Comparison of ENCODE assay signal across 7 cellular contexts in genomic region chr12:121038861-121039654, GRCh38. TPM values are rescaled to one million over a fixed set of nuclear protein-coding genes. Genes with fewer than 3 reads are reported as not detected.
DNase-seq lines count a peak whose midpoint lies in the region; ATAC-seq, FAIRE-seq and TF ChIP-seq lines count a peak whose summit lies in the region.

A gene with protein sequence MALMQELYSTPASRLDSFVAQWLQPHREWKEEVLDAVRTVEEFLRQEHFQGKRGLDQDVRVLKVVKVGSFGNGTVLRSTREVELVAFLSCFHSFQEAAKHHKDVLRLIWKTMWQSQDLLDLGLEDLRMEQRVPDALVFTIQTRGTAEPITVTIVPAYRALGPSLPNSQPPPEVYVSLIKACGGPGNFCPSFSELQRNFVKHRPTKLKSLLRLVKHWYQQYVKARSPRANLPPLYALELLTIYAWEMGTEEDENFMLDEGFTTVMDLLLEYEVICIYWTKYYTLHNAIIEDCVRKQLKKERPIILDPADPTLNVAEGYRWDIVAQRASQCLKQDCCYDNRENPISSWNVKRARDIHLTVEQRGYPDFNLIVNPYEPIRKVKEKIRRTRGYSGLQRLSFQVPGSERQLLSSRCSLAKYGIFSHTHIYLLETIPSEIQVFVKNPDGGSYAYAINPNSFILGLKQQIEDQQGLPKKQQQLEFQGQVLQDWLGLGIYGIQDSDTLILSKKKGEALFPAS (minus strand): TSS chr12:121039246. CDS start chr12:121038971, 275 bp downstream.

- no peak for TF ChIP-seq POLR2A in K562 (conservative IDR thresholded peaks at IDR 0.05)
- TF ChIP-seq POLR2A in stomach (IDR thresholded peaks at IDR 0.05) = peak in 1 of 4 donors; percentile 22

- FAIRE-seq in K562 (lab: Jason Lieb, UNC) = no peak

- H3K79me2 ChIP-seq in K562 (ENCODE audit: control insufficient read depth, insufficient read depth, low read length) = no peaks in the 10 kb centered on the region

- H2AFZ ChIP-seq in K562 (ENCODE audit: low read depth, low read length) = no peak within 1 kb of the TSS

- BruUV-seq in K562 (replicated peaks; lab: Mats Ljungman, UMichigan) = no TSS peak

- no peak for TF ChIP-seq RAD21 in K562 (CRISPR knock-in tag; conservative IDR thresholded peaks at IDR 0.05 in 1 of 2, IDR thresholded peaks at IDR 0.05 in 1 of 2)

- TF ChIP-seq CTCF in K562 (IDR thresholded peaks at IDR 0.05 in 2 of 3, conservative IDR thresholded peaks at IDR 0.05 in 1 of 3; ENCODE audit: insufficient read depth in 2 of 3, low read depth in 1 of 3, low read length in 3 of 3) (no peak), lower lobe of right lung (IDR thresholded peaks at IDR 0.05) (no peak), stomach (IDR thresholded peaks at IDR 0.05) (no peak)

- CTCF ChIA-PET in K562 (lab: Yijun Ruan, JAX; ENCODE audit: low intra/inter-chr PET ratio) = no interaction called here

- no peaks in the 10 kb centered on the region for H3K9me3 ChIP-seq in K562 (replicated peaks; ENCODE audit: control insufficient read depth, insufficient read depth, low read depth, low read length)
- H3K9me3 ChIP-seq in lower lobe of right lung = no peaks in the 10 kb centered on the region
- H3K9me3 ChIP-seq in stomach = no peaks in the 10 kb centered on the region

- H3K27ac ChIP-seq in K562 (ENCODE audit: extremely low read depth, low read depth, low read length) (no peak within 1 kb of the TSS), lower lobe of right lung (peak within 1 kb of the TSS; percentile 76), stomach (peak within 1 kb of the TSS; percentile 56 to 80 (median 77))

- H3K27me3 ChIP-seq in K562 (ENCODE audit: control insufficient read depth in 2 of 2, insufficient read depth in 2 of 2, low read length in 2 of 2) (peaks cover 22 to 41% of the 10 kb centered on the region in 2 experiments), lower lobe of right lung (ENCODE audit: low read depth) (no peaks in the 10 kb centered on the region), stomach (no peaks in the 10 kb centered on the region)

- TF ChIP-seq EP300 in K562 (IDR thresholded peaks at IDR 0.05; ENCODE audit: low read length) = no peak
- TF ChIP-seq EP300 in stomach (IDR thresholded peaks at IDR 0.05) = no peak

- POLR2A ChIA-PET in K562 (lab: Yijun Ruan, JAX) = no interaction called here

- H3K4me2 ChIP-seq in K562 (ENCODE audit: insufficient read depth, low read length) = no peak within 1 kb of the TSS; the same call in 1 of the 2 replicates

- no peaks in the 10 kb centered on the region for H3K9me1 ChIP-seq in K562 (ENCODE audit: control insufficient read depth, insufficient read depth, low read length)

- DNase-seq in SW480 (ENCODE audit: low spot score) = peak; percentile 34
- no peak for DNase-seq in K562 (ENCODE audit: extremely low read depth in 1 of 4, low spot score in 3 of 4)
- peak; percentile 69 for DNase-seq in lower lobe of right lung
- DNase-seq in stomach = peak; percentile 77
- DNase-seq in NCI-H146 (lab: John Stamatoyannopoulos, UW) = no peak

- no peak within 1 kb of the TSS for H3K4me3 ChIP-seq in K562
- peak within 1 kb of the TSS; percentile 62 for H3K4me3 ChIP-seq in lower lobe of right lung
- peak within 1 kb of the TSS; percentile 34 to 58 (median 52) for H3K4me3 ChIP-seq in stomach

- H4K20me1 ChIP-seq in K562 (replicated peaks; ENCODE audit: control insufficient read depth, insufficient read depth, low read length) = peaks cover 3% of the 10 kb centered on the region; the same call in 1 of the 2 replicates

- peak within 1 kb of the TSS in 1 of 2 experiments; percentile 50; a peak in 2 of 4 replicates for H3K9ac ChIP-seq in K562 (ENCODE audit: insufficient read depth in 1 of 2, low read depth in 2 of 2, low read length in 2 of 2)

- peaks cover 0 to 5% of the 10 kb centered on the region in 2 experiments; a peak in 1 of 5 replicates for H3K4me1 ChIP-seq in K562 (replicated peaks in 1 of 2; ENCODE audit: control insufficient read depth in 2 of 2, insufficient read depth in 2 of 2, low read length in 2 of 2)
- H3K4me1 ChIP-seq in lower lobe of right lung = peaks cover 11% of the 10 kb centered on the region
- H3K4me1 ChIP-seq in stomach = peaks cover 0 to 51% (median 13%) of the 10 kb centered on the region in 4 donors

- under 1% methylated on average over 10 of the region's 12 CpGs for whole genome bisulfite sequencing in K562 (ENCODE audit: insufficient coverage, low coverage, missing lambda C conversion rate)
- 10 to 18% (median 17%) methylated on average over 10 to 12 of the region's 12 CpGs for WGBS in stomach, 5 donors

- H3K36me3 ChIP-seq in K562 (ENCODE audit: control insufficient read depth, insufficient read depth, low read length) (no peaks in the 10 kb centered on the region), lower lobe of right lung (no peaks in the 10 kb centered on the region), stomach (no peaks in the 10 kb centered on the region)

- in situ Hi-C loops in K562 (cut with MboI) = no loop called here

- intact Hi-C loops in K562 (cut with micrococcal nuclease) (no loop called here), lower lobe of right lung (cut with DNase I) (no loop called here), stomach (cut with DNase I; ENCODE audit: low total_unique reads) (no loop called here)

- ATAC-seq in GM18867 (IDR thresholded peaks at IDR 0.05; ENCODE audit: unreplicated experiment) (peak; percentile 70), HG02981 (IDR thresholded peaks at IDR 0.05; ENCODE audit: unreplicated experiment) (peak; percentile 77), K562 (peak; percentile 42; the same call in 2 of the 3 replicates), lower lobe of right lung (peak; percentile 88 to 89)

TF ChIP-seq in K562, 482 proteins besides CTCF, POLR2A, EP300 and RAD21 (continues in another document):
- no peak for TF ChIP-seq FUS (optimal IDR thresholded peaks at IDR 0.05; ENCODE audit: low read depth, low read length)
- TF ChIP-seq FOXM1 (IDR thresholded peaks at IDR 0.05; ENCODE audit: low read depth) = peak; percentile 56; the same call in 1 of the 2 replicates
- no peak for TF ChIP-seq FOXM1 (CRISPR knock-in tag; IDR thresholded peaks at IDR 0.05; ENCODE audit: low read depth)
- TF ChIP-seq, protein P1, sequence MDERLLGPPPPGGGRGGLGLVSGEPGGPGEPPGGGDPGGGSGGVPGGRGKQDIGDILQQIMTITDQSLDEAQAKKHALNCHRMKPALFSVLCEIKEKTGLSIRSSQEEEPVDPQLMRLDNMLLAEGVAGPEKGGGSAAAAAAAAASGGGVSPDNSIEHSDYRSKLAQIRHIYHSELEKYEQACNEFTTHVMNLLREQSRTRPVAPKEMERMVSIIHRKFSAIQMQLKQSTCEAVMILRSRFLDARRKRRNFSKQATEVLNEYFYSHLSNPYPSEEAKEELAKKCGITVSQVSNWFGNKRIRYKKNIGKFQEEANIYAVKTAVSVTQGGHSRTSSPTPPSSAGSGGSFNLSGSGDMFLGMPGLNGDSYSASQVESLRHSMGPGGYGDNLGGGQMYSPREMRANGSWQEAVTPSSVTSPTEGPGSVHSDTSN (CRISPR knock-in tag; IDR thresholded peaks at IDR 0.05; ENCODE audit: low read depth) = no peak
- TF ChIP-seq, protein P1 (tag; conservative IDR thresholded peaks at IDR 0.05; ENCODE audit: low read depth) = peak; percentile 80
- peak; percentile 70; the same call in 1 of the 2 replicates for TF ChIP-seq TOE1 (IDR thresholded peaks at IDR 0.05; ENCODE audit: borderline replicate concordance)
- TF ChIP-seq TOE1 (CRISPR knock-in tag; IDR thresholded peaks at IDR 0.05; ENCODE audit: borderline replicate concordance, low read depth) = no peak
- no peak for TF ChIP-seq ATF1 (CRISPR knock-in tag; IDR thresholded peaks at IDR 0.05)
- TF ChIP-seq ATF1 (tag; IDR thresholded peaks at IDR 0.05) = peak; percentile 43; the same call in 1 of the 2 replicates
- TF ChIP-seq, protein P2, sequence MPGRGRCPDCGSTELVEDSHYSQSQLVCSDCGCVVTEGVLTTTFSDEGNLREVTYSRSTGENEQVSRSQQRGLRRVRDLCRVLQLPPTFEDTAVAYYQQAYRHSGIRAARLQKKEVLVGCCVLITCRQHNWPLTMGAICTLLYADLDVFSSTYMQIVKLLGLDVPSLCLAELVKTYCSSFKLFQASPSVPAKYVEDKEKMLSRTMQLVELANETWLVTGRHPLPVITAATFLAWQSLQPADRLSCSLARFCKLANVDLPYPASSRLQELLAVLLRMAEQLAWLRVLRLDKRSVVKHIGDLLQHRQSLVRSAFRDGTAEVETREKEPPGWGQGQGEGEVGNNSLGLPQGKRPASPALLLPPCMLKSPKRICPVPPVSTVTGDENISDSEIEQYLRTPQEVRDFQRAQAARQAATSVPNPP (IDR thresholded peaks at IDR 0.05; ENCODE audit: borderline replicate concordance, insufficient read depth, insufficient read length) = no peak

RNA-seq across cellular contexts. Expression of the gene that starts here (rescaled TPM):
- total RNA-seq in K562 (2011; cell fraction: chromatin; rRNA removed; ENCODE audit: low replicate concordance) = not detected in 2 replicates
- not detected in 2 replicates for total RNA-seq in K562 (2011; cell fraction: nucleolus; rRNA removed)
- not detected in 2 replicates for total RNA-seq in K562 (2011; cell fraction: nucleoplasm; rRNA removed)
- total RNA-seq in K562 (2014; rRNA removed) (not detected in 2 replicates), K562 (2014; rRNA removed; fragmentation: Illumina TruSeq; extraction: Trizol) (not detected in 2 replicates), K562 (2015; rRNA removed; fragmentation: Illumina TruSeq; extraction: Trizol) (0.14 TPM in 1 of 2 replicates, not detected in the other), K562 (2021) (not detected in 2 replicates), lower lobe of right lung (21.1 TPM), stomach (10 to 100 TPM in 3 of 5 donors, not detected in 2; 19.3 to 35.0 (median 24.8) TPM)
- polyA plus RNA-seq in K562 (2011; rRNA removed) (not detected in 2 replicates), K562 (2014; fragmentation: Illumina TruSeq; extraction: Trizol) (not detected in 2 replicates), K562 (2014; fragmentation: Nextera tagmentation; extraction: Ambion mirVana) (not detected), K562 (2014; rRNA removed) (not detected in 2 replicates), stomach (10 to 100 TPM in 1 of 3 donors, 1 to 10 TPM in 2; 2.1 to 54.7 (median 4.5) TPM)
- polyA plus RNA-seq in K562 (2011; cell fraction: cytosol; rRNA removed) = not detected in 2 replicates
- polyA plus RNA-seq in K562 (2011; cell fraction: nucleus; rRNA removed) = not detected in 2 replicates
- 0.07 TPM in 1 of 2 replicates, not detected in the other for polyA plus RNA-seq in K562 (2012)
- not detected in 2 replicates for polyA minus RNA-seq in K562 (2011; rRNA and poly(A)+ RNA removed)
- polyA minus RNA-seq in K562 (2011; cell fraction: cytosol; rRNA and poly(A)+ RNA removed) = not detected in 2 replicates
- polyA minus RNA-seq in K562 (2011; cell fraction: nucleus; rRNA and poly(A)+ RNA removed) = not detected in 2 replicates

Comparison
In these comparisons a context has a peak if more than half of its experiments do, and no peak if none do; other contexts are left out.
1. Peak in ATAC-seq in K562; RNA of the gene not detected or under 1 TPM.
2. DNase-seq: peak in SW480 (single experiment), lower lobe of right lung (single experiment) and stomach (single experiment); none in K562 (0 of 4) and NCI-H146 (single experiment).
3. Peak in every context shown above with its lines, with median percentiles within 50 percentile points of each other: ATAC-seq.